Comparison of ENCODE assay signal across 1 cellular context in the genomic region with DNA sequence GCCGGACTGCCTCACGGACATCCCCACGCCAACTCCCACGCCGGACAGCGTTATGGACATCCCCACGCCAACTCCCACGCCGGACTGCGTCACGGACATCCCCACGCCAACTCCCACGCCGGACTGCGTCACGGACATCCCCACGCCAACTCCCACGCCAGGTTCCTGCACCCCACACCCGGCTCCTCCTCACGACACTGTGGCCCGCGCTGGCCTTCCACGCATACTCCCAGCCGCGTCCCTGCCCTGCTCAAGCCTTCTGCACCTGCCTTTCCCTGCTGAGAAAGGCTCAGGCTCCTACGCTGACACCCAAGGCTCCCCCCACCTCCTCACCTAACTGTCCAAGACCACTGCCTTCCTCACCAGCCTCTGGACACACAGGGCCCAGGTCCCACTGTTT.
TF ChIP-seq lines count a peak whose summit lies in the region.

No MANE protein-coding gene starts in this region.

TF ChIP-seq in H1, 55 proteins besides CTCF, POLR2A, EP300 and RAD21:
- TF ChIP-seq RNF2 (IDR thresholded peaks at IDR 0.05; ENCODE audit: borderline replicate concordance, low read depth, low read length, missing control alignments, poor library complexity, severe bottlenecking) (no peak), TAF7 (optimal IDR thresholded peaks at IDR 0.05; ENCODE audit: borderline replicate concordance, low read depth, low read length) (no peak)
